Comparison of ENCODE assay signal across 1 cellular context in the genomic region with DNA sequence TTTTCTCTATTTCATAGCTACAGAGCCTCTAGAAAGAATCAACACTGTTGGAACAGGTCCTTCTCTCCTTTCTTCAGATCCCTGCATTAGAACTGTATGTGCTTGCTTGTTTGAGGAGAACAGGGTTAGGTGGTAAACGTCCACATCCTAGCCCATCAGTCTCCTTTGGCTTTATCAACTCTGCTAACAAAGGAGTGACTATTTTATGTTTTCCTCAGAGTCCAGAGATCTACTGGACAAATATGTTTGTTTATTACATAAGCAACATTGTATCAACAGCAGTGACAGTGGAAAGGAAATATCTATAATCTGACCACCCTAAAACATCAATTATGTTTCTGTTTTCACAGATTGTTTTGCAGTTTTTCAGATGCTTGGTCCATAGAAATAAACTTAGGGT.
TF ChIP-seq lines count a peak whose summit lies in the region.

No MANE protein-coding gene starts in this region.

TF ChIP-seq in HepG2, 621 proteins besides CTCF, POLR2A, EP300 and RAD21 (continued from another document and continues in another):
- TF ChIP-seq, protein P1, sequence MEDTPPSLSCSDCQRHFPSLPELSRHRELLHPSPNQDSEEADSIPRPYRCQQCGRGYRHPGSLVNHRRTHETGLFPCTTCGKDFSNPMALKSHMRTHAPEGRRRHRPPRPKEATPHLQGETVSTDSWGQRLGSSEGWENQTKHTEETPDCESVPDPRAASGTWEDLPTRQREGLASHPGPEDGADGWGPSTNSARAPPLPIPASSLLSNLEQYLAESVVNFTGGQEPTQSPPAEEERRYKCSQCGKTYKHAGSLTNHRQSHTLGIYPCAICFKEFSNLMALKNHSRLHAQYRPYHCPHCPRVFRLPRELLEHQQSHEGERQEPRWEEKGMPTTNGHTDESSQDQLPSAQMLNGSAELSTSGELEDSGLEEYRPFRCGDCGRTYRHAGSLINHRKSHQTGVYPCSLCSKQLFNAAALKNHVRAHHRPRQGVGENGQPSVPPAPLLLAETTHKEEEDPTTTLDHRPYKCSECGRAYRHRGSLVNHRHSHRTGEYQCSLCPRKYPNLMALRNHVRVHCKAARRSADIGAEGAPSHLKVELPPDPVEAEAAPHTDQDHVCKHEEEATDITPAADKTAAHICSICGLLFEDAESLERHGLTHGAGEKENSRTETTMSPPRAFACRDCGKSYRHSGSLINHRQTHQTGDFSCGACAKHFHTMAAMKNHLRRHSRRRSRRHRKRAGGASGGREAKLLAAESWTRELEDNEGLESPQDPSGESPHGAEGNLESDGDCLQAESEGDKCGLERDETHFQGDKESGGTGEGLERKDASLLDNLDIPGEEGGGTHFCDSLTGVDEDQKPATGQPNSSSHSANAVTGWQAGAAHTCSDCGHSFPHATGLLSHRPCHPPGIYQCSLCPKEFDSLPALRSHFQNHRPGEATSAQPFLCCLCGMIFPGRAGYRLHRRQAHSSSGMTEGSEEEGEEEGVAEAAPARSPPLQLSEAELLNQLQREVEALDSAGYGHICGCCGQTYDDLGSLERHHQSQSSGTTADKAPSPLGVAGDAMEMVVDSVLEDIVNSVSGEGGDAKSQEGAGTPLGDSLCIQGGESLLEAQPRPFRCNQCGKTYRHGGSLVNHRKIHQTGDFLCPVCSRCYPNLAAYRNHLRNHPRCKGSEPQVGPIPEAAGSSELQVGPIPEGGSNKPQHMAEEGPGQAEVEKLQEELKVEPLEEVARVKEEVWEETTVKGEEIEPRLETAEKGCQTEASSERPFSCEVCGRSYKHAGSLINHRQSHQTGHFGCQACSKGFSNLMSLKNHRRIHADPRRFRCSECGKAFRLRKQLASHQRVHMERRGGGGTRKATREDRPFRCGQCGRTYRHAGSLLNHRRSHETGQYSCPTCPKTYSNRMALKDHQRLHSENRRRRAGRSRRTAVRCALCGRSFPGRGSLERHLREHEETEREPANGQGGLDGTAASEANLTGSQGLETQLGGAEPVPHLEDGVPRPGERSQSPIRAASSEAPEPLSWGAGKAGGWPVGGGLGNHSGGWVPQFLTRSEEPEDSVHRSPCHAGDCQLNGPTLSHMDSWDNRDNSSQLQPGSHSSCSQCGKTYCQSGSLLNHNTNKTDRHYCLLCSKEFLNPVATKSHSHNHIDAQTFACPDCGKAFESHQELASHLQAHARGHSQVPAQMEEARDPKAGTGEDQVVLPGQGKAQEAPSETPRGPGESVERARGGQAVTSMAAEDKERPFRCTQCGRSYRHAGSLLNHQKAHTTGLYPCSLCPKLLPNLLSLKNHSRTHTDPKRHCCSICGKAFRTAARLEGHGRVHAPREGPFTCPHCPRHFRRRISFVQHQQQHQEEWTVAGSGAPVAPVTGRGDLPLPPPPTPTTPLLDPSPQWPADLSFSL (CRISPR knock-in tag; IDR thresholded peaks at IDR 0.05) = no peak
- TF ChIP-seq GFI1 (CRISPR knock-in tag; IDR thresholded peaks at IDR 0.05; ENCODE audit: borderline replicate concordance) (no peak; the same call in 1 of the 2 replicates), ZSCAN25 (CRISPR knock-in tag; IDR thresholded peaks at IDR 0.05) (no peak), ZNF546 (CRISPR knock-in tag; conservative IDR thresholded peaks at IDR 0.05) (no peak), NCOA2 (CRISPR knock-in tag; IDR thresholded peaks at IDR 0.05) (peak; percentile 79; the same call in 1 of the 2 replicates), KLF15 (CRISPR knock-in tag; IDR thresholded peaks at IDR 0.05; ENCODE audit: borderline replicate concordance) (no peak), HDAC2 (CRISPR knock-in tag; IDR thresholded peaks at IDR 0.05) (peak; percentile 66), FOSL1 (CRISPR knock-in tag; IDR thresholded peaks at IDR 0.05; ENCODE audit: borderline replicate concordance) (no peak), ZMYM3 (CRISPR knock-in tag; IDR thresholded peaks at IDR 0.05) (no peak), KDM1A (CRISPR knock-in tag; IDR thresholded peaks at IDR 0.05) (no peak), SOX13 (IDR thresholded peaks at IDR 0.05) (no peak), SOX13 (CRISPR knock-in tag; conservative IDR thresholded peaks at IDR 0.05 in 1 of 2, IDR thresholded peaks at IDR 0.05 in 1 of 2) (peak in 1 of 2 experiments; percentile 83; a peak in 2 of 4 replicates), HMG20A (CRISPR knock-in tag; IDR thresholded peaks at IDR 0.05; ENCODE audit: borderline replicate concordance) (peak; percentile 65; the same call in 1 of the 2 replicates), ZNF766 (CRISPR knock-in tag; IDR thresholded peaks at IDR 0.05; ENCODE audit: borderline replicate concordance) (no peak), MIER3 (CRISPR knock-in tag; IDR thresholded peaks at IDR 0.05; ENCODE audit: borderline replicate concordance) (no peak; the same call in 1 of the 2 replicates), ZNF644 (CRISPR knock-in tag; IDR thresholded peaks at IDR 0.05; ENCODE audit: low read depth) (peak; percentile 51; the same call in 1 of the 2 replicates), FLYWCH1 (CRISPR knock-in tag; IDR thresholded peaks at IDR 0.05) (no peak), ZNF264 (CRISPR knock-in tag; IDR thresholded peaks at IDR 0.05) (peak; percentile 72; the same call in 1 of the 2 replicates), TBX3 (IDR thresholded peaks at IDR 0.05; ENCODE audit: borderline replicate concordance) (0 out of 2 replicates have a peak, but pooled peaks have one; percentile 12), HIVEP1 (CRISPR knock-in tag; IDR thresholded peaks at IDR 0.05) (no peak), KDM2A (CRISPR knock-in tag; IDR thresholded peaks at IDR 0.05; ENCODE audit: borderline replicate concordance, low read depth) (no peak), ZNF235 (CRISPR knock-in tag; IDR thresholded peaks at IDR 0.05; ENCODE audit: borderline replicate concordance) (no peak), ARHGAP35 (CRISPR knock-in tag; IDR thresholded peaks at IDR 0.05; ENCODE audit: borderline replicate concordance) (no peak), CCDC6 (CRISPR knock-in tag; IDR thresholded peaks at IDR 0.05) (0 out of 2 replicates have a peak, but pooled peaks have one; percentile 42), EED (CRISPR knock-in tag; IDR thresholded peaks at IDR 0.05) (no peak), STAG1 (CRISPR knock-in tag; IDR thresholded peaks at IDR 0.05) (peak; percentile 12; the same call in 1 of the 2 replicates), ETV5 (CRISPR knock-in tag; IDR thresholded peaks at IDR 0.05; ENCODE audit: borderline replicate concordance) (peak; percentile 25; the same call in 1 of the 2 replicates), FOXP1 (IDR thresholded peaks at IDR 0.05) (peak; percentile 60), FOXP1 (CRISPR knock-in tag; IDR thresholded peaks at IDR 0.05) (peak; percentile 94)
- TF ChIP-seq, protein P2, sequence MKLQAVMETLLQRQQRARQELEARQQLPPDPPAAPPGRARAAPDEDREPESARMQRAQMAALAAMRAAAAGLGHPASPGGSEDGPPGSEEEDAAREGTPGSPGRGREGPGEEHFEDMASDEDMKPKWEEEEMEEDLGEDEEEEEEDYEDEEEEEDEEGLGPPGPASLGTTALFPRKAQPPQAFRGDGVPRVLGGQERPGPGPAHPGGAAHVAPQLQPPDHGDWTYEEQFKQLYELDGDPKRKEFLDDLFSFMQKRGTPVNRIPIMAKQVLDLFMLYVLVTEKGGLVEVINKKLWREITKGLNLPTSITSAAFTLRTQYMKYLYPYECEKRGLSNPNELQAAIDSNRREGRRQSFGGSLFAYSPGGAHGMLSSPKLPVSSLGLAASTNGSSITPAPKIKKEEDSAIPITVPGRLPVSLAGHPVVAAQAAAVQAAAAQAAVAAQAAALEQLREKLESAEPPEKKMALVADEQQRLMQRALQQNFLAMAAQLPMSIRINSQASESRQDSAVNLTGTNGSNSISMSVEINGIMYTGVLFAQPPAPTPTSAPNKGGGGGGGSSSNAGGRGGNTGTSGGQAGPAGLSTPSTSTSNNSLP (IDR thresholded peaks at IDR 0.05; ENCODE audit: low read depth, low read length) = peak; percentile 77; the same call in 1 of the 2 replicates
- TF ChIP-seq, protein P3, sequence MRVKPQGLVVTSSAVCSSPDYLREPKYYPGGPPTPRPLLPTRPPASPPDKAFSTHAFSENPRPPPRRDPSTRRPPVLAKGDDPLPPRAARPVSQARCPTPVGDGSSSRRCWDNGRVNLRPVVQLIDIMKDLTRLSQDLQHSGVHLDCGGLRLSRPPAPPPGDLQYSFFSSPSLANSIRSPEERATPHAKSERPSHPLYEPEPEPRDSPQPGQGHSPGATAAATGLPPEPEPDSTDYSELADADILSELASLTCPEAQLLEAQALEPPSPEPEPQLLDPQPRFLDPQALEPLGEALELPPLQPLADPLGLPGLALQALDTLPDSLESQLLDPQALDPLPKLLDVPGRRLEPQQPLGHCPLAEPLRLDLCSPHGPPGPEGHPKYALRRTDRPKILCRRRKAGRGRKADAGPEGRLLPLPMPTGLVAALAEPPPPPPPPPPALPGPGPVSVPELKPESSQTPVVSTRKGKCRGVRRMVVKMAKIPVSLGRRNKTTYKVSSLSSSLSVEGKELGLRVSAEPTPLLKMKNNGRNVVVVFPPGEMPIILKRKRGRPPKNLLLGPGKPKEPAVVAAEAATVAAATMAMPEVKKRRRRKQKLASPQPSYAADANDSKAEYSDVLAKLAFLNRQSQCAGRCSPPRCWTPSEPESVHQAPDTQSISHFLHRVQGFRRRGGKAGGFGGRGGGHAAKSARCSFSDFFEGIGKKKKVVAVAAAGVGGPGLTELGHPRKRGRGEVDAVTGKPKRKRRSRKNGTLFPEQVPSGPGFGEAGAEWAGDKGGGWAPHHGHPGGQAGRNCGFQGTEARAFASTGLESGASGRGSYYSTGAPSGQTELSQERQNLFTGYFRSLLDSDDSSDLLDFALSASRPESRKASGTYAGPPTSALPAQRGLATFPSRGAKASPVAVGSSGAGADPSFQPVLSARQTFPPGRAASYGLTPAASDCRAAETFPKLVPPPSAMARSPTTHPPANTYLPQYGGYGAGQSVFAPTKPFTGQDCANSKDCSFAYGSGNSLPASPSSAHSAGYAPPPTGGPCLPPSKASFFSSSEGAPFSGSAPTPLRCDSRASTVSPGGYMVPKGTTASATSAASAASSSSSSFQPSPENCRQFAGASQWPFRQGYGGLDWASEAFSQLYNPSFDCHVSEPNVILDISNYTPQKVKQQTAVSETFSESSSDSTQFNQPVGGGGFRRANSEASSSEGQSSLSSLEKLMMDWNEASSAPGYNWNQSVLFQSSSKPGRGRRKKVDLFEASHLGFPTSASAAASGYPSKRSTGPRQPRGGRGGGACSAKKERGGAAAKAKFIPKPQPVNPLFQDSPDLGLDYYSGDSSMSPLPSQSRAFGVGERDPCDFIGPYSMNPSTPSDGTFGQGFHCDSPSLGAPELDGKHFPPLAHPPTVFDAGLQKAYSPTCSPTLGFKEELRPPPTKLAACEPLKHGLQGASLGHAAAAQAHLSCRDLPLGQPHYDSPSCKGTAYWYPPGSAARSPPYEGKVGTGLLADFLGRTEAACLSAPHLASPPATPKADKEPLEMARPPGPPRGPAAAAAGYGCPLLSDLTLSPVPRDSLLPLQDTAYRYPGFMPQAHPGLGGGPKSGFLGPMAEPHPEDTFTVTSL (CRISPR knock-in tag; IDR thresholded peaks at IDR 0.05; ENCODE audit: borderline replicate concordance) = peak; percentile 88; the same call in 1 of the 2 replicates
- TF ChIP-seq, protein P4, sequence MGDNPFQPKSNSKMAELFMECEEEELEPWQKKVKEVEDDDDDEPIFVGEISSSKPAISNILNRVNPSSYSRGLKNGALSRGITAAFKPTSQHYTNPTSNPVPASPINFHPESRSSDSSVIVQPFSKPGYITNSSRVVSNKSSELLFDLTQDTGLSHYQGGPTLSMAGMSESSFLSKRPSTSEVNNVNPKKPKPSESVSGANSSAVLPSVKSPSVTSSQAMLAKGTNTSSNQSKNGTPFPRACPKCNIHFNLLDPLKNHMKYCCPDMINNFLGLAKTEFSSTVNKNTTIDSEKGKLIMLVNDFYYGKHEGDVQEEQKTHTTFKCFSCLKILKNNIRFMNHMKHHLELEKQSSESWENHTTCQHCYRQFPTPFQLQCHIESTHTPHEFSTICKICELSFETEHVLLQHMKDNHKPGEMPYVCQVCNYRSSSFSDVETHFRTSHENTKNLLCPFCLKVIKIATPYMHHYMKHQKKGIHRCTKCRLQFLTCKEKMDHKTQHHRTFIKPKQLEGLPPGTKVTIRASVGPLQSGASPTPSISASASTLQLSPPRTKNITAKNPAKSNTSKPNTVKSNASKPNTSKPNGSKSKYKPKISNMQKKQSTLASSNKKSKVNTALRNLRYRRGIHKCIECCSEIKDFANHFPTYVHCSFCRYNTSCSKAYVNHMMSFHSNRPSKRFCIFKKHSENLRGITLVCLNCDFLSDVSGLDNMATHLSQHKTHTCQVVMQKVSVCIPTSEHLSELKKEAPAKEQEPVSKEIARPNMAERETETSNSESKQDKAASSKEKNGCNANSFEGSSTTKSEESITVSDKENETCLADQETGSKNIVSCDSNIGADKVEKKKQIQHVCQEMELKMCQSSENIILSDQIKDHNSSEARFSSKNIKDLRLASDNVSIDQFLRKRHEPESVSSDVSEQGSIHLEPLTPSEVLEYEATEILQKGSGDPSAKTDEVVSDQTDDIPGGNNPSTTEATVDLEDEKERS (CRISPR knock-in tag; IDR thresholded peaks at IDR 0.05) = no peak
- TF ChIP-seq, protein P5, sequence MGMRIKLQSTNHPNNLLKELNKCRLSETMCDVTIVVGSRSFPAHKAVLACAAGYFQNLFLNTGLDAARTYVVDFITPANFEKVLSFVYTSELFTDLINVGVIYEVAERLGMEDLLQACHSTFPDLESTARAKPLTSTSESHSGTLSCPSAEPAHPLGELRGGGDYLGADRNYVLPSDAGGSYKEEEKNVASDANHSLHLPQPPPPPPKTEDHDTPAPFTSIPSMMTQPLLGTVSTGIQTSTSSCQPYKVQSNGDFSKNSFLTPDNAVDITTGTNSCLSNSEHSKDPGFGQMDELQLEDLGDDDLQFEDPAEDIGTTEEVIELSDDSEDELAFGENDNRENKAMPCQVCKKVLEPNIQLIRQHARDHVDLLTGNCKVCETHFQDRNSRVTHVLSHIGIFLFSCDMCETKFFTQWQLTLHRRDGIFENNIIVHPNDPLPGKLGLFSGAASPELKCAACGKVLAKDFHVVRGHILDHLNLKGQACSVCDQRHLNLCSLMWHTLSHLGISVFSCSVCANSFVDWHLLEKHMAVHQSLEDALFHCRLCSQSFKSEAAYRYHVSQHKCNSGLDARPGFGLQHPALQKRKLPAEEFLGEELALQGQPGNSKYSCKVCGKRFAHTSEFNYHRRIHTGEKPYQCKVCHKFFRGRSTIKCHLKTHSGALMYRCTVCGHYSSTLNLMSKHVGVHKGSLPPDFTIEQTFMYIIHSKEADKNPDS (CRISPR knock-in tag; IDR thresholded peaks at IDR 0.05) = no peak
- TF ChIP-seq, protein P6, sequence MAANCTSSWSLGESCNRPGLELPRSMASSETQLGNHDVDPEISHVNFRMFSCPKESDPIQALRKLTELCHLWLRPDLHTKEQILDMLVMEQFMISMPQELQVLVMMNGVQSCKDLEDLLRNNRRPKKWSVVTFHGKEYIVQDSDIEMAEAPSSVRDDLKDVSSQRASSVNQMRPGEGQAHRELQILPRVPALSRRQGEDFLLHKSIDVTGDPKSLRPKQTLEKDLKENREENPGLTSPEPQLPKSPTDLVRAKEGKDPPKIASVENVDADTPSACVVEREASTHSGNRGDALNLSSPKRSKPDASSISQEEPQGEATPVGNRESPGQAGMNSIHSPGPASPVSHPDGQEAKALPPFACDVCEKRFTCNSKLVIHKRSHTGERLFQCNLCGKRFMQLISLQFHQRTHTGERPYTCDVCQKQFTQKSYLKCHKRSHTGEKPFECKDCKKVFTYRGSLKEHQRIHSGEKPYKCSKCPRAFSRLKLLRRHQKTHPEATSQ (CRISPR knock-in tag; IDR thresholded peaks at IDR 0.05; ENCODE audit: borderline replicate concordance) = peak; percentile 24; the same call in 1 of the 2 replicates
